ENCODE assay signal across 20 cellular contexts in the genomic region with DNA sequence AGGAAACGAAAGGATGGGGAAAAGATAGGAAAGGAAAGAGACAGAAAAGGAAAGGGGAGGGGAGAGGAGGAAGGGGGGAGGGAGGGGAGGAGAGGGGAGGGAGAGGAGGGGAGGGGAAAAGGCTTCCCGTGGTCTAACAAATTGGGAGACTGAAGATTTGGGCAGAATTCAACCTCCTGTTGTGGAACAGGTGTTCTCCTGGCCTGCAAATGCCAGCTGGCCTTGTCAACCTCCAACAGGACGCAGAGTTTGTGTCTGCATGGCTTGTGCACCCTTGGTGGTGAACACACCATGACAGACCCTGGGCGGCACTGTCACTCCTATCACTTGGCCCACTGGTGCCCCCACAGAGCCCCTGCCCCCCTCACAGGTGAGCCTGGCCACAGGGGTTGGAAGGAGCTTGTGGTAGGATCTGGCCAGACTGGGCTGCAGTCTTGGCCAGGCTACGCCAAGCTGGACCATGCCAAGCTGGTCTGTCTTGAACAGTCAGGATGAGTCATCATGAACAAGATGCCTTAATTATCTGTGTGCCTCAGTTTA.
DNase-seq lines count a peak whose midpoint lies in the region; ATAC-seq, FAIRE-seq and TF ChIP-seq lines count a peak whose summit lies in the region.
"Had no signal": no experiment of that assay in that cellular context is flagged by ENCODE, and none has a peak within 500 bp of the region (broad histone marks: within the 10 kb centered on the region; RNA-seq: fewer than 3 reads in every experiment).

No MANE protein-coding gene starts in this region.

- WGBS in H1 (ENCODE audit: extremely low coverage in 1 of 2, insufficient coverage in 1 of 2, insufficient read length in 1 of 2, insufficient replicate concordance in 2 of 2, low coverage in 1 of 2, low lambda C conversion rate in 2 of 2, missing lambda C conversion rate in 1 of 2), 2 experiments: 83% methylated on average over 4 of the region's 5 CpGs; no CpG with 5 or more reads in 1 of the 2 experiments
- 85% methylated on average over 5 of the region's 5 CpGs for WGBS in sigmoid colon, 2 donors
- 72 to 76% (median 75%) methylated on average over 4 to 5 of the region's 5 CpGs for WGBS in ovary, 3 donors

- no peak overlapping the region for H2BK5ac ChIP-seq in H1 (ENCODE audit: low read depth, low read length)

- H3K56ac ChIP-seq in H1 (replicated peaks; ENCODE audit: insufficient read length, low read depth, low read length): no peak overlapping the region

- H3K9me3 Mint-ChIP-seq in activated naive CD8-positive, alpha-beta T cell treated with anti-CD3 and anti-CD28 coated beads, Interleukin-2, amount 10 ng/mL, durations not matched to agents 7 days and 5 days: peaks cover 2% of the 10 kb centered on the region
- H3K9me3 Mint-ChIP-seq in activated naive CD8-positive, alpha-beta T cell treated with anti-CD3 and anti-CD28 coated beads for 36 hours: no peaks in the 10 kb centered on the region

- intact Hi-C loops in sigmoid colon (cut with DNase I): no loop called here
- intact Hi-C loops in ovary (cut with DNase I): no loop called here

- no peak overlapping the region for H2BK120ac ChIP-seq in H1 (replicated peaks; ENCODE audit: low read depth, low read length)

- CTCF ChIA-PET in H1 (lab: Charles Lee; ENCODE audit: partially characterized antibody): no interaction called here

- H3K9me3 ChIP-seq in H1 (ENCODE audit: insufficient read depth in 2 of 2, low read depth in 1 of 2, low read length in 1 of 2) (no peaks in the 10 kb centered on the region), sigmoid colon (no peaks in the 10 kb centered on the region), ovary (no peaks in the 10 kb centered on the region)
- H3K9me3 ChIP-seq: BE2C had no signal

- H3K18ac ChIP-seq in H1 (ENCODE audit: extremely low read depth, low read length): no peak overlapping the region

- no peaks in the 10 kb centered on the region for H3K36me3 Mint-ChIP-seq in activated naive CD8-positive, alpha-beta T cell treated with anti-CD3 and anti-CD28 coated beads, Interleukin-2, amount 10 ng/mL, durations not matched to agents 7 days and 5 days
- no peaks in the 10 kb centered on the region for H3K36me3 Mint-ChIP-seq in activated naive CD8-positive, alpha-beta T cell treated with anti-CD3 and anti-CD28 coated beads for 36 hours
- H3K36me3 Mint-ChIP-seq: CD4-positive, alpha-beta memory T cell had no signal

- no peak overlapping the region for H3K14ac ChIP-seq in H1 (ENCODE audit: insufficient read length)

- no peak for DNase-seq in activated naive CD8-positive, alpha-beta T cell treated with anti-CD3 and anti-CD28 coated beads, Interleukin-2, amount 10 ng/mL, durations not matched to agents 7 days and 5 days
- DNase-seq in activated naive CD8-positive, alpha-beta T cell treated with anti-CD3 and anti-CD28 coated beads for 36 hours: no peak
- peak; percentile 94 for DNase-seq in cerebellar cortex (ENCODE audit: low spot score)
- no peak for DNase-seq in H1 (ENCODE audit: low read depth in 1 of 2, low spot score in 2 of 2)
- DNase-seq in sigmoid colon: peak; percentile 60
- no peak for DNase-seq in GM12892 (ENCODE audit: insufficient read length)
- DNase-seq in ovary: no peak
- DNase-seq: BE2C; CD4-positive, alpha-beta memory T cell; COR-L47; DMS153; DND-41; GF-D8; GM23248; H9; IMR-90 had no signal

- H4K20me1 ChIP-seq in H1 (replicated peaks in 1 of 2; ENCODE audit: control insufficient read depth in 1 of 2, insufficient read depth in 2 of 2, low read length in 2 of 2): no peaks in the 10 kb centered on the region

- TF ChIP-seq CTCF in H1 (IDR thresholded peaks at IDR 0.05; ENCODE audit: control extremely low read depth in 1 of 3, insufficient read depth in 1 of 3, low read depth in 1 of 3, low read length in 3 of 3): no peak
- no peak for TF ChIP-seq CTCF in sigmoid colon (IDR thresholded peaks at IDR 0.05)
- TF ChIP-seq CTCF in ovary (IDR thresholded peaks at IDR 0.05): no peak

- TF ChIP-seq POLR2A in H1 (IDR thresholded peaks at IDR 0.05; ENCODE audit: control extremely low read depth in 1 of 2, low read depth in 2 of 2, low read length in 2 of 2) (no peak), sigmoid colon (IDR thresholded peaks at IDR 0.05) (no peak), GM12892 (IDR thresholded peaks at IDR 0.05; ENCODE audit: low read depth, low read length) (no peak), ovary (IDR thresholded peaks at IDR 0.05) (no peak)

- H3K27me3 Mint-ChIP-seq in activated naive CD8-positive, alpha-beta T cell treated with anti-CD3 and anti-CD28 coated beads, Interleukin-2, amount 10 ng/mL, durations not matched to agents 7 days and 5 days: peaks cover 3% of the 10 kb centered on the region
- no peaks in the 10 kb centered on the region for H3K27me3 Mint-ChIP-seq in activated naive CD8-positive, alpha-beta T cell treated with anti-CD3 and anti-CD28 coated beads for 36 hours
- H3K27me3 Mint-ChIP-seq: CD4-positive, alpha-beta memory T cell had no signal

- peaks cover 0 to 3% (median 0%) of the 10 kb centered on the region in 4 experiments; a peak in 2 of 7 replicates for H3K4me1 ChIP-seq in H1 (replicated peaks in 1 of 4; ENCODE audit: control insufficient read depth in 3 of 4, insufficient read depth in 4 of 4, low read length in 3 of 4)
- peaks cover 0 to 8% (median 5%) of the 10 kb centered on the region in 4 donors for H3K4me1 ChIP-seq in sigmoid colon
- peaks cover 3% of the 10 kb centered on the region for H3K4me1 ChIP-seq in ovary (ENCODE audit: insufficient read depth)
- H3K4me1 ChIP-seq: BE2C had no signal

- no peak overlapping the region; the same call in 1 of the 2 replicates for H4K8ac ChIP-seq in H1 (ENCODE audit: extremely low read depth, insufficient read depth, low read length)

- POLR2A ChIA-PET in activated naive CD8-positive, alpha-beta T cell treated with anti-CD3 and anti-CD28 coated beads, Interleukin-2, amount 10 ng/mL, durations not matched to agents 7 days and 5 days (lab: Charles Lee): no interaction called here
- POLR2A ChIA-PET in H1 (lab: Charles Lee; ENCODE audit: partially characterized antibody): no interaction called here

- peaks cover 7% of the 10 kb centered on the region for H3K4me1 Mint-ChIP-seq in activated naive CD8-positive, alpha-beta T cell treated with anti-CD3 and anti-CD28 coated beads, Interleukin-2, amount 10 ng/mL, durations not matched to agents 7 days and 5 days
- H3K4me1 Mint-ChIP-seq in activated naive CD8-positive, alpha-beta T cell treated with anti-CD3 and anti-CD28 coated beads for 36 hours: peaks cover 18% of the 10 kb centered on the region

- no peak overlapping the region for H2AFZ ChIP-seq in H1 (ENCODE audit: low read length)
- H2AFZ ChIP-seq: GM23248 had no signal

- H3K23me2 ChIP-seq in H1 (ENCODE audit: low read depth, low read length): no peaks in the 10 kb centered on the region

- H3K27me3 ChIP-seq in H1 (replicated peaks in 1 of 4; ENCODE audit: control insufficient read depth in 3 of 4, extremely low read depth in 1 of 4, insufficient read depth in 3 of 4, low read length in 3 of 4) (no peaks in the 10 kb centered on the region), sigmoid colon (no peaks in the 10 kb centered on the region), ovary (no peaks in the 10 kb centered on the region)
- H3K27me3 ChIP-seq: BE2C had no signal

- no peak for TF ChIP-seq RAD21 in H1 (IDR thresholded peaks at IDR 0.05 in 1 of 2, conservative IDR thresholded peaks at IDR 0.05 in 1 of 2; ENCODE audit: low read depth in 2 of 2, low read length in 2 of 2)

- H3K79me2 ChIP-seq in H1 (ENCODE audit: control insufficient read depth in 1 of 2, insufficient read depth in 2 of 2, low read length in 2 of 2): no peaks in the 10 kb centered on the region

- TF ChIP-seq EP300 in H1 (IDR thresholded peaks at IDR 0.05; ENCODE audit: borderline replicate concordance in 1 of 2, low read depth in 2 of 2, low read length in 2 of 2): no peak
- no peak for TF ChIP-seq EP300 in sigmoid colon (IDR thresholded peaks at IDR 0.05)
- TF ChIP-seq EP300 in ovary (IDR thresholded peaks at IDR 0.05): no peak

- H3K4me2 ChIP-seq in H1 (ENCODE audit: insufficient read depth in 1 of 2, low read depth in 2 of 2, low read length in 2 of 2): no peak overlapping the region

- H3K4ac ChIP-seq in H1 (replicated peaks; ENCODE audit: insufficient read length, low read depth, low read length): no peak overlapping the region

- H2BK20ac ChIP-seq in H1 (ENCODE audit: low read length): no peak overlapping the region

- no peak overlapping the region for H2BK15ac ChIP-seq in H1 (ENCODE audit: low read length)

- H3K27ac ChIP-seq in H1 (ENCODE audit: low read depth, low read length): no peak overlapping the region
- H3K27ac ChIP-seq in sigmoid colon: no peak overlapping the region
- H3K27ac ChIP-seq in ovary: no peak overlapping the region
- H3K27ac ChIP-seq: C4-2B, GM23248 had no signal

- ATAC-seq in activated naive CD8-positive, alpha-beta T cell treated with anti-CD3 and anti-CD28 coated beads, Interleukin-2, amount 10 ng/mL, durations not matched to agents 7 days and 5 days (ENCODE audit: low read depth): no peak

- FAIRE-seq in H1 (lab: Jason Lieb, UNC): no peak
- FAIRE-seq in GM12892 (lab: Jason Lieb, UNC): no peak
- FAIRE-seq: A204.1, D721Med, GM18507 had no signal

- no peak overlapping the region for H3K23ac ChIP-seq in H1 (ENCODE audit: insufficient read length)

- H3K4me3 ChIP-seq in H1 (ENCODE audit: extremely low read depth in 1 of 4, insufficient read depth in 2 of 4, low read depth in 3 of 4, low read length in 4 of 4): no peak overlapping the region
- no peak overlapping the region for H3K4me3 ChIP-seq in sigmoid colon
- H3K4me3 ChIP-seq in ovary: no peak overlapping the region
- H3K4me3 ChIP-seq: GM23248 had no signal

- H2BK12ac ChIP-seq in H1 (ENCODE audit: low read depth, low read length): 0 out of 2 replicates have a peak overlapping the region, but pooled peaks have one; percentile 27

- H4K5ac ChIP-seq in H1 (ENCODE audit: insufficient read length, low read depth, low read length): no peak overlapping the region

- H3K4me3 Mint-ChIP-seq in activated naive CD8-positive, alpha-beta T cell treated with anti-CD3 and anti-CD28 coated beads, Interleukin-2, amount 10 ng/mL, durations not matched to agents 7 days and 5 days: no peak overlapping the region
- H3K4me3 Mint-ChIP-seq in activated naive CD8-positive, alpha-beta T cell treated with anti-CD3 and anti-CD28 coated beads for 36 hours: no peak overlapping the region
- H3K4me3 Mint-ChIP-seq: CD4-positive, alpha-beta memory T cell; H9 had no signal

- H3K27ac Mint-ChIP-seq in activated naive CD8-positive, alpha-beta T cell treated with anti-CD3 and anti-CD28 coated beads, Interleukin-2, amount 10 ng/mL, durations not matched to agents 7 days and 5 days: peak overlapping the region; percentile 47
- no peak overlapping the region for H3K27ac Mint-ChIP-seq in activated naive CD8-positive, alpha-beta T cell treated with anti-CD3 and anti-CD28 coated beads for 36 hours
- H3K27ac Mint-ChIP-seq: H9 had no signal

- H2AK5ac ChIP-seq in H1 (ENCODE audit: low read depth, low read length): no peak overlapping the region

- no peak overlapping the region for H4K91ac ChIP-seq in H1 (replicated peaks; ENCODE audit: insufficient read length, low read length)

- H3K79me1 ChIP-seq in H1 (ENCODE audit: low read depth, low read length): no peaks in the 10 kb centered on the region

- H3K9ac ChIP-seq in H1 (replicated peaks in 1 of 4; ENCODE audit: extremely low read depth in 1 of 4, low read depth in 3 of 4, low read length in 3 of 4): no peak overlapping the region
- H3K9ac ChIP-seq: GM23248 had no signal

- H3K36me3 ChIP-seq in H1 (ENCODE audit: control insufficient read depth in 2 of 4, insufficient read depth in 4 of 4, low read length in 3 of 4) (no peaks in the 10 kb centered on the region; a peak in 1 of 8 replicates), sigmoid colon (no peaks in the 10 kb centered on the region), ovary (no peaks in the 10 kb centered on the region)
- H3K36me3 ChIP-seq: BE2C had no signal

Comparison
In these comparisons a context has a peak if more than half of its experiments do, and no peak if none do; other contexts are left out.
1. DNase-seq: peak in cerebellar cortex (single experiment) and sigmoid colon (single experiment); none in activated naive CD8-positive, alpha-beta T cell treated with anti-CD3 and anti-CD28 coated beads, Interleukin-2, amount 10 ng/mL, durations not matched to agents 7 days and 5 days (single experiment), activated naive CD8-positive, alpha-beta T cell treated with anti-CD3 and anti-CD28 coated beads for 36 hours (single experiment), H1 (0 of 2), GM12892 (single experiment) and ovary (0 of 5).